16 cellular contexts compared by ENCODE assay signal in the genomic region with DNA sequence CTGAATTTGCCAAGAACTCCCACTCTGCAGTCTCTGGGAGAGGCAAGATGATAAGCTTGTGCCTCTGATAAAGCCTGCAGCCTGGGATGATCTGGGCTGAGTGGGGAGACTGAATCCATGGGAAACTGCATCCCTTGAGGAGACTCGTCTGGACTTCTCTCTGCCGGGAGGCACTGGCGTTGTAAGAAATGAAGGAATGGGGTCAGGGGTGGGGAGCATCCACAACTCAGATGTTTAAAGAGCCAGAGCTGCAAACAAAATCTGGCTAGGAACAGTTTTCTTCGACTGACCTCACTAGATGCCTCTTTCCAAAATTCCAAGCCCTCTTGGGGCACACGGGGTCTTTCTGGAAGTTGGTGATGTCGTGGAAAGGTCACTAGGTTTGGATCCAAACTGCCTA.
DNase-seq lines count a peak whose midpoint lies in the region; ATAC-seq, FAIRE-seq and TF ChIP-seq lines count a peak whose summit lies in the region.
"Had no signal": no experiment of that assay in that cellular context is flagged by ENCODE, and none has a peak within 500 bp of the region (broad histone marks: within the 10 kb centered on the region; RNA-seq: fewer than 3 reads in every experiment).

No MANE protein-coding gene starts in this region.

- no peaks in the 10 kb centered on the region for H4K20me1 ChIP-seq in astrocyte (ENCODE audit: insufficient read depth, low read length)
- H4K20me1 ChIP-seq: BLaER1 had no signal

- H3K36me3 ChIP-seq in astrocyte (ENCODE audit: insufficient read depth, low read length) (no peaks in the 10 kb centered on the region), subcutaneous abdominal adipose tissue (ENCODE audit: control insufficient read depth in 5 of 5, insufficient read depth in 5 of 5, low read length in 5 of 5) (no peaks in the 10 kb centered on the region)
- H3K36me3 ChIP-seq: BLaER1, HAP-1, SJCRH30 had no signal

- H3K9ac ChIP-seq in astrocyte (ENCODE audit: low read length) (no peak overlapping the region), subcutaneous abdominal adipose tissue (ENCODE audit: low read length in 5 of 5) (peak overlapping the region in 3 of 5 donors; percentile 4 to 57 (median 30))
- H3K9ac ChIP-seq: BLaER1 had no signal

- no peak overlapping the region for H3K4me3 ChIP-seq in astrocyte (ENCODE audit: insufficient read depth, low read depth, low read length)
- H3K4me3 ChIP-seq in fibroblast of the aortic adventitia (ENCODE audit: low read depth, low read length) = no peak overlapping the region
- H3K4me3 ChIP-seq in subcutaneous abdominal adipose tissue (ENCODE audit: low read depth in 1 of 5, low read length in 5 of 5) = peak overlapping the region in 4 of 5 donors; percentile 41 to 56 (median 52)
- H3K4me3 ChIP-seq: BLaER1, HAP-1, K562, SJCRH30 had no signal

- no peak overlapping the region for H3K4me2 ChIP-seq in astrocyte (ENCODE audit: low read length)
- H3K4me2 ChIP-seq: BLaER1 had no signal

- H3K4me3 Mint-ChIP-seq in astrocyte (ENCODE audit: unreplicated experiment) = no peak overlapping the region

- no peak overlapping the region for H2AFZ ChIP-seq in astrocyte (ENCODE audit: low read depth, low read length)

- H3K36me3 Mint-ChIP-seq in astrocyte (ENCODE audit: low read depth, unreplicated experiment) = no peaks in the 10 kb centered on the region

- DNase-seq in astrocyte (ENCODE audit: low read depth) = no peak
- peak; percentile 33 for DNase-seq in fibroblast of the aortic adventitia (ENCODE audit: low read depth)
- peak; percentile 42 for DNase-seq in mucosa of gallbladder (ENCODE audit: low spot score)
- no peak for DNase-seq in urothelium cell line (ENCODE audit: low spot score)
- DNase-seq in substantia nigra (lab: John Stamatoyannopoulos, UW) = no peak
- DNase-seq: GF-D8, NCI-H146, NCI-H2227 treated with DMSO at 0.1 percent for 48 hours, NCI-H524 treated with DMSO at 0.1 percent for 48 hours, SJCRH30 had no signal

- ATAC-seq in HG03565 (IDR thresholded peaks at IDR 0.05; ENCODE audit: unreplicated experiment) = no peak
- ATAC-seq: K562 had no signal

- peaks cover 2% of the 10 kb centered on the region for H3K4me1 Mint-ChIP-seq in astrocyte (ENCODE audit: low read depth, unreplicated experiment)

- H3K9me3 Mint-ChIP-seq in astrocyte (ENCODE audit: unreplicated experiment) = peaks cover 4% of the 10 kb centered on the region

- no peaks in the 10 kb centered on the region for H3K9me3 ChIP-seq in astrocyte (ENCODE audit: insufficient read depth, low read depth, low read length)
- no peaks in the 10 kb centered on the region for H3K9me3 ChIP-seq in subcutaneous abdominal adipose tissue (ENCODE audit: control insufficient read depth in 5 of 5, low read length in 5 of 5)
- H3K9me3 ChIP-seq: BLaER1, HAP-1, SJCRH30 had no signal

- TF ChIP-seq CTCF in astrocyte (IDR thresholded peaks at IDR 0.05; ENCODE audit: insufficient read depth, low read depth, low read length) = no peak
- TF ChIP-seq CTCF in fibroblast of the aortic adventitia (IDR thresholded peaks at IDR 0.05; ENCODE audit: insufficient read depth, low read length) = no peak

- H3K27ac ChIP-seq in astrocyte (ENCODE audit: low read depth, low read length) (no peak overlapping the region), subcutaneous abdominal adipose tissue (ENCODE audit: low read depth, low read length) (peak overlapping the region; percentile 63), substantia nigra (ENCODE audit: low read depth, low read length, poor library complexity, severe bottlenecking) (no peak overlapping the region)
- H3K27ac ChIP-seq: BLaER1, SJCRH30 had no signal

- H3K4me1 ChIP-seq in astrocyte (ENCODE audit: insufficient read depth, low read length) (no peaks in the 10 kb centered on the region), subcutaneous abdominal adipose tissue (ENCODE audit: control insufficient read depth in 5 of 5, insufficient read depth in 5 of 5, low read length in 5 of 5) (peaks cover 2 to 45% (median 29%) of the 10 kb centered on the region in 5 donors)
- H3K4me1 ChIP-seq: BLaER1, HAP-1, SJCRH30 had no signal

- H3K27ac Mint-ChIP-seq in astrocyte (ENCODE audit: unreplicated experiment) = peak overlapping the region; percentile 53

- H3K27me3 ChIP-seq in astrocyte (ENCODE audit: insufficient read depth, low read length) (peaks cover 11% of the 10 kb centered on the region), subcutaneous abdominal adipose tissue (ENCODE audit: control insufficient read depth in 5 of 5, insufficient read depth in 4 of 5, low read length in 5 of 5) (no peaks in the 10 kb centered on the region)
- H3K27me3 ChIP-seq: BLaER1, SJCRH30 had no signal

- FAIRE-seq in astrocyte (lab: Jason Lieb, UNC) (no peak), urothelium cell line (lab: Jason Lieb, UNC) (no peak)
- FAIRE-seq: HTR-8/SVneo, K562 had no signal

- H3K79me2 ChIP-seq in astrocyte (ENCODE audit: insufficient read depth, low read length) = no peaks in the 10 kb centered on the region

- peaks cover 26% of the 10 kb centered on the region for H3K27me3 Mint-ChIP-seq in astrocyte (ENCODE audit: low read depth, unreplicated experiment)

Comparison
In these comparisons a context has a peak if more than half of its experiments do, and no peak if none do; other contexts are left out.
1. DNase-seq: peak in fibroblast of the aortic adventitia (single experiment) and mucosa of gallbladder (single experiment); none in astrocyte (single experiment), urothelium cell line (single experiment) and substantia nigra (0 of 49).
2. H3K4me3 ChIP-seq: peak in subcutaneous abdominal adipose tissue (4 of 5); none in astrocyte (single experiment) and fibroblast of the aortic adventitia (single experiment).